Comparison of ENCODE assay signal across 1 cellular context in genomic region chr12:13101854-13102375, GRCh38.
TF ChIP-seq lines count a peak whose summit lies in the region.

No MANE protein-coding gene starts in this region.

TF ChIP-seq in K562, 482 proteins besides CTCF, POLR2A, EP300 and RAD21 (continued from another document):
- TF ChIP-seq COPS2 (conservative IDR thresholded peaks at IDR 0.05) (no peak), ZFP91 (CRISPR knock-in tag; IDR thresholded peaks at IDR 0.05) (no peak), ZFP30 (CRISPR knock-in tag; IDR thresholded peaks at IDR 0.05; ENCODE audit: borderline replicate concordance) (no peak), KAT8 (IDR thresholded peaks at IDR 0.05; ENCODE audit: low read depth) (no peak), FOXO4 (CRISPR knock-in tag; IDR thresholded peaks at IDR 0.05) (no peak), PATZ1 (CRISPR knock-in tag; IDR thresholded peaks at IDR 0.05; ENCODE audit: borderline replicate concordance) (no peak)
